Comparison of ENCODE assay signal across 16 cellular contexts in the genomic region with DNA sequence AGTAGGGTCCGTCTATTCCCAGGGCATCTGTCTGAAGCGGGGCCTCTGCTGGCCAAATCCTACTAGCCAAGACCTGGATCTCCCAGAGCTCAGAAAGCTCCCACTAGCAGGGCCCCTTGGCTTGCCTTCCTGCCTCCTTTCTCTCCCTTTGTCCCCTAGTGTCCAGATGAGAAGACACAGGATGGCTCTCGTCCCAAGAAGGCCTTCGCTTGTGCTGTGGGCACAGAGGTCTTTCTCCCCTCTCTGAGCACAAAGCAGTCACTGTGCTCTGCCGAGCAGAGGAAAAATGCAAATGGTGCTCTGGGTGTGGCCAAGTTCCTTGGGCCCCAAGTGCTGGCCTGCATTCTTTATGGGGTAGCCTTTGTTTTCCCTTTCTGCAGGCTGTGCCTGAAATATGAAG. TPM values are rescaled to one million over a fixed set of nuclear protein-coding genes. Genes with fewer than 3 reads are reported as not detected.
DNase-seq lines count a peak whose midpoint lies in the region; ATAC-seq and TF ChIP-seq lines count a peak whose summit lies in the region.
"Had no signal": no experiment of that assay in that cellular context is flagged by ENCODE, and none has a peak within 500 bp of the region (broad histone marks: within the 10 kb centered on the region; RNA-seq: fewer than 3 reads in every experiment).

No MANE protein-coding gene starts in this region.

- H3K4me3 Mint-ChIP-seq in GM23338 = peak overlapping the region; percentile 12; the same call in 1 of the 3 replicates
- H3K4me3 Mint-ChIP-seq: memory B cell had no signal

- H3K27ac ChIP-seq in GM23338 (ENCODE audit: low read depth) (no peak overlapping the region), neuronal stem cell (replicated peaks; ENCODE audit: low read length) (no peak overlapping the region)

- no peak overlapping the region for H3K23ac ChIP-seq in neuronal stem cell (ENCODE audit: low read depth, low read length, poor library complexity)

- no peak overlapping the region for H3K18ac ChIP-seq in neuronal stem cell (ENCODE audit: low read length)

- H2AK5ac ChIP-seq in neuronal stem cell (ENCODE audit: low read depth, low read length) = no peak overlapping the region

- H3K14ac ChIP-seq in neuronal stem cell (ENCODE audit: low read length) = no peak overlapping the region

- no peaks in the 10 kb centered on the region for H3K36me3 Mint-ChIP-seq in GM23338 (ENCODE audit: low read depth)
- H3K36me3 Mint-ChIP-seq: memory B cell had no signal

- no peak overlapping the region for H4K91ac ChIP-seq in neuronal stem cell (ENCODE audit: low read depth, low read length, poor library complexity)

- H3K79me1 ChIP-seq in neuronal stem cell (ENCODE audit: low read depth, low read length) = no peaks in the 10 kb centered on the region

- no peak overlapping the region for H4K8ac ChIP-seq in neuronal stem cell (ENCODE audit: low read depth, low read length)

- no peak overlapping the region for H3K9ac ChIP-seq in neuronal stem cell (ENCODE audit: low read depth, low read length, poor library complexity)

- H3K9me2 ChIP-seq in GM23338 (ENCODE audit: insufficient read depth) = no peaks in the 10 kb centered on the region

- DNase-seq in GM23338 (ENCODE audit: low spot score) (peak; percentile 67), SK-MEL-5 (ENCODE audit: low read depth, low spot score) (peak; percentile 88), iPS DF 19.7 (ENCODE audit: low read depth, low spot score) (peak; percentile 48), neuronal stem cell (ENCODE audit: low spot score) (no peak), MG63 (no peak), NCI-H1930 (lab: John Stamatoyannopoulos, UW) (no peak)
- DNase-seq: activated gamma-delta T cell, aorta, MM.1S, NCI-H1694 treated with DMSO at 0.1 percent for 48 hours, NCI-H510A, SIG-M5, T-helper 9 cell had no signal

- H3K4ac ChIP-seq in neuronal stem cell (ENCODE audit: low read length) = no peak overlapping the region

- in situ Hi-C loops in SK-MEL-5 (cut with HindIII; ENCODE audit: low pct_unique_long_range_greater_than_20kb, low sequenced_read_pairs) = no loop called here

- peak; percentile 91 for ATAC-seq in GM23338
- ATAC-seq in GM18519 (IDR thresholded peaks at IDR 0.05; ENCODE audit: low FRiP score, unreplicated experiment) = no peak
- ATAC-seq in GM18517 (IDR thresholded peaks at IDR 0.05; ENCODE audit: unreplicated experiment) = no peak

- H3K79me2 ChIP-seq in GM23338 (replicated peaks; ENCODE audit: insufficient read depth) = no peaks in the 10 kb centered on the region

- H2AFZ ChIP-seq in GM23338 = peak overlapping the region; percentile 77
- peak overlapping the region; percentile 88 for H2AFZ ChIP-seq in neuronal stem cell (ENCODE audit: low read length)

- no peaks in the 10 kb centered on the region for H4K20me1 ChIP-seq in GM23338 (replicated peaks; ENCODE audit: insufficient read depth)

- H3K9me3 ChIP-seq in neuronal stem cell (replicated peaks in 1 of 2; ENCODE audit: control insufficient read depth in 2 of 2, insufficient read depth in 1 of 2, low read depth in 1 of 2, low read length in 2 of 2) = no peaks in the 10 kb centered on the region
- peaks cover 3% of the 10 kb centered on the region; the same call in 1 of the 2 replicates for H3K9me3 ChIP-seq in MG63

- H3K4me1 ChIP-seq in GM23338 (ENCODE audit: insufficient read depth) (peaks cover 16% of the 10 kb centered on the region), neuronal stem cell (ENCODE audit: control insufficient read depth in 2 of 2, insufficient read depth in 1 of 2, low read depth in 1 of 2, low read length in 2 of 2) (peaks cover 9% of the 10 kb centered on the region in 2 donors)

- H3K4me1 Mint-ChIP-seq in GM23338 = peaks cover 21% of the 10 kb centered on the region

- H3K27me3 Mint-ChIP-seq in GM23338 (ENCODE audit: insufficient read depth, low read depth, poor library complexity) = peaks cover 11% of the 10 kb centered on the region

- no peak overlapping the region for H2BK5ac ChIP-seq in neuronal stem cell (ENCODE audit: low read length)

- no peaks in the 10 kb centered on the region for H3F3A ChIP-seq in GM23338 (replicated peaks; ENCODE audit: low read depth)

- H3K36me3 ChIP-seq in GM23338 (ENCODE audit: insufficient read depth) = no peaks in the 10 kb centered on the region
- no peaks in the 10 kb centered on the region for H3K36me3 ChIP-seq in neuronal stem cell (replicated peaks in 1 of 2; ENCODE audit: control insufficient read depth in 2 of 2, insufficient read depth in 2 of 2, low read length in 2 of 2)
- H3K36me3 ChIP-seq in MG63 = no peaks in the 10 kb centered on the region

- peak in 1 of 2 experiments; percentile 7; a peak in 1 of 4 replicates for TF ChIP-seq CTCF in GM23338 (conservative IDR thresholded peaks at IDR 0.05; ENCODE audit: low read depth in 2 of 2)

- no CpG with 5 or more reads among the region's 5 CpGs for WGBS in neuronal stem cell (ENCODE audit: extremely low coverage in 2 of 2, insufficient read length in 2 of 2, insufficient replicate concordance in 1 of 2), 2 donors

- H2BK15ac ChIP-seq in neuronal stem cell (ENCODE audit: low read length) = no peak overlapping the region

- H3K4me3 ChIP-seq in GM23338 = peak overlapping the region; percentile 8; the same call in 1 of the 2 replicates
- H3K4me3 ChIP-seq in neuronal stem cell (ENCODE audit: low read length in 2 of 2) = no peak overlapping the region
- H3K4me3 ChIP-seq in MG63 = no peak overlapping the region

- peak overlapping the region; percentile 72; the same call in 1 of the 2 replicates for H3K27ac Mint-ChIP-seq in GM23338
- H3K27ac Mint-ChIP-seq: memory B cell had no signal

- H3K27me3 ChIP-seq in GM23338 (ENCODE audit: insufficient read depth) (no peaks in the 10 kb centered on the region), neuronal stem cell (ENCODE audit: control insufficient read depth in 3 of 3, insufficient read depth in 3 of 3, low read depth in 1 of 3, low read length in 3 of 3) (peaks cover 0 to under 1% (median 0%) of the 10 kb centered on the region in 3 experiments), MG63 (peaks cover 4% of the 10 kb centered on the region; the same call in 1 of the 2 replicates)

- no peaks in the 10 kb centered on the region for H3K9me3 Mint-ChIP-seq in GM23338

- H3K4me2 ChIP-seq in GM23338 (peak overlapping the region; percentile 60), neuronal stem cell (ENCODE audit: insufficient read depth, low read length, poor library complexity, severe bottlenecking) (no peak overlapping the region)

- H2BK120ac ChIP-seq in neuronal stem cell (ENCODE audit: low read depth, low read length) = no peak overlapping the region

- no peak overlapping the region for H2BK12ac ChIP-seq in neuronal stem cell (ENCODE audit: low read length)

TF ChIP-seq in GM23338, 12 proteins besides CTCF, POLR2A, EP300 and RAD21:
- TF ChIP-seq, protein P1, sequence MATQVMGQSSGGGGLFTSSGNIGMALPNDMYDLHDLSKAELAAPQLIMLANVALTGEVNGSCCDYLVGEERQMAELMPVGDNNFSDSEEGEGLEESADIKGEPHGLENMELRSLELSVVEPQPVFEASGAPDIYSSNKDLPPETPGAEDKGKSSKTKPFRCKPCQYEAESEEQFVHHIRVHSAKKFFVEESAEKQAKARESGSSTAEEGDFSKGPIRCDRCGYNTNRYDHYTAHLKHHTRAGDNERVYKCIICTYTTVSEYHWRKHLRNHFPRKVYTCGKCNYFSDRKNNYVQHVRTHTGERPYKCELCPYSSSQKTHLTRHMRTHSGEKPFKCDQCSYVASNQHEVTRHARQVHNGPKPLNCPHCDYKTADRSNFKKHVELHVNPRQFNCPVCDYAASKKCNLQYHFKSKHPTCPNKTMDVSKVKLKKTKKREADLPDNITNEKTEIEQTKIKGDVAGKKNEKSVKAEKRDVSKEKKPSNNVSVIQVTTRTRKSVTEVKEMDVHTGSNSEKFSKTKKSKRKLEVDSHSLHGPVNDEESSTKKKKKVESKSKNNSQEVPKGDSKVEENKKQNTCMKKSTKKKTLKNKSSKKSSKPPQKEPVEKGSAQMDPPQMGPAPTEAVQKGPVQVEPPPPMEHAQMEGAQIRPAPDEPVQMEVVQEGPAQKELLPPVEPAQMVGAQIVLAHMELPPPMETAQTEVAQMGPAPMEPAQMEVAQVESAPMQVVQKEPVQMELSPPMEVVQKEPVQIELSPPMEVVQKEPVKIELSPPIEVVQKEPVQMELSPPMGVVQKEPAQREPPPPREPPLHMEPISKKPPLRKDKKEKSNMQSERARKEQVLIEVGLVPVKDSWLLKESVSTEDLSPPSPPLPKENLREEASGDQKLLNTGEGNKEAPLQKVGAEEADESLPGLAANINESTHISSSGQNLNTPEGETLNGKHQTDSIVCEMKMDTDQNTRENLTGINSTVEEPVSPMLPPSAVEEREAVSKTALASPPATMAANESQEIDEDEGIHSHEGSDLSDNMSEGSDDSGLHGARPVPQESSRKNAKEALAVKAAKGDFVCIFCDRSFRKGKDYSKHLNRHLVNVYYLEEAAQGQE (IDR thresholded peaks at IDR 0.05; ENCODE audit: unreplicated experiment) = no peak
- TF ChIP-seq JUNB (IDR thresholded peaks at IDR 0.05; ENCODE audit: unreplicated experiment) = no peak
- TF ChIP-seq POLR2AphosphoS5 (IDR thresholded peaks at IDR 0.05; ENCODE audit: low read depth) = peak; percentile 49; the same call in 1 of the 2 replicates
- TF ChIP-seq CREB1 (CRISPR knock-in tag; IDR thresholded peaks at IDR 0.05; ENCODE audit: low read depth) = no peak
- no peak for TF ChIP-seq NANOG (IDR thresholded peaks at IDR 0.05; ENCODE audit: borderline replicate concordance)

RNA-seq across cellular contexts. Expression of a gene that starts 13.0 kb away (rescaled TPM):
- total RNA-seq in GM23338 (2014; rRNA removed; shearing (Covaris generic)) = 11.1 and 14.3 TPM in 2 replicates
- 4.5 and 4.9 TPM in 2 replicates for polyA plus RNA-seq in GM23338 (2016; fragmentation: Nextera tagmentation; extraction: Ambion mirVana)
- 105 and 115 TPM in 2 replicates for total RNA-seq in SK-MEL-5 (2014; rRNA removed; shearing (Covaris generic))
- polyA plus RNA-seq in SK-MEL-5 (2015; cell fraction: cytosol; rRNA removed) = 148 and 164 TPM in 2 replicates
- 51.7 and 52.5 TPM in 2 replicates for polyA plus RNA-seq in SK-MEL-5 (2015; cell fraction: nucleus; rRNA removed)
- polyA plus RNA-seq in neuronal stem cell (2013, experiment 1 of 2) = 7.5 TPM
- 7.2 TPM for polyA plus RNA-seq in neuronal stem cell (2013, experiment 2 of 2)
- 1.3 and 4.0 TPM in 2 replicates for total RNA-seq in MG63 (2014; rRNA removed; shearing (Covaris generic); ENCODE audit: low replicate concordance)

Comparison
In these comparisons a context has a peak if more than half of its experiments do, and no peak if none do; other contexts are left out.
1. DNase-seq: peak in GM23338 (single experiment), SK-MEL-5 (single experiment) and iPS DF 19.7 (single experiment); none in neuronal stem cell (single experiment), MG63 (single experiment) and NCI-H1930 (0 of 2).